17 cellular contexts compared by ENCODE assay signal in the genomic region with DNA sequence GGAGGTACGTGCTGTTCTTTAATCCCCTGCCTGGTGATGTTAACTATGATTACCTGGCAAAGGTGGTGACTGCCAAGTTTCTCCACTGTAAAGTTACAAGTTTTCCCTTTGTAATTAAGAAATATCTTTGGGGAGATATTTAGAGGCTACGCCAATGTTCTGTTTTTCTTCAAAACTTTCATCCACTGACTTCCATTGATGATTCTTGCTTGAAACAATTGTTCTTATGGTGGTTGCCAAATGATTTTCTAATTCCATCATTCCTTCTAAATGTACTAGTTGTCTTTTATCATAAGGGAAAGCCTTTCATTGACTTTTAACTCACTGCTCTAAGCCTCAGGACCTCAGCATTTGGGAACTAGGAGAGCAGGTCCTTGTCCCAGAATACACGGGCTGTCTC.
DNase-seq lines count a peak whose midpoint lies in the region; ATAC-seq and TF ChIP-seq lines count a peak whose summit lies in the region.
"Had no signal": no experiment of that assay in that cellular context is flagged by ENCODE, and none has a peak within 500 bp of the region (broad histone marks: within the 10 kb centered on the region; RNA-seq: fewer than 3 reads in every experiment).

No MANE protein-coding gene starts in this region.

- intact Hi-C loops in CD14-positive monocyte (cut with micrococcal nuclease) (loop anchor here in 1 of 2 donors (10.0 kb wide), 1 partner anchor 70 kb away; no protein-coding TSS in a partner anchor), esophagus muscularis mucosa (cut with DNase I) (no loop called here)

- H3K27ac Mint-ChIP-seq in CD14-positive monocyte (peak overlapping the region in 6 of 7 donors; percentile 67 to 91 (median 80)), nephron progenitor cell (no peak overlapping the region), T-helper 17 cell (no peak overlapping the region)
- H3K27ac Mint-ChIP-seq: CD8-positive, alpha-beta T cell had no signal

- no peaks in the 10 kb centered on the region for H3K27me3 ChIP-seq in adipocyte (replicated peaks; ENCODE audit: control insufficient read depth, insufficient read depth, low read length)
- no peaks in the 10 kb centered on the region for H3K27me3 ChIP-seq in esophagus muscularis mucosa
- no peaks in the 10 kb centered on the region for H3K27me3 ChIP-seq in thoracic aorta (replicated peaks; ENCODE audit: insufficient read depth)
- no peaks in the 10 kb centered on the region for H3K27me3 ChIP-seq in upper lobe of left lung
- no peaks in the 10 kb centered on the region for H3K27me3 ChIP-seq in mesendoderm (ENCODE audit: insufficient read depth, low read length, poor library complexity)

- no peak overlapping the region for H2BK5ac ChIP-seq in mesendoderm (ENCODE audit: low read length)

- no peak overlapping the region for H3K56ac ChIP-seq in mesendoderm (ENCODE audit: low read length)

- H3K27me3 Mint-ChIP-seq in CD14-positive monocyte (ENCODE audit: low read depth in 3 of 3) = peaks cover 0 to 5% (median 0%) of the 10 kb centered on the region in 3 donors
- H3K27me3 Mint-ChIP-seq in nephron progenitor cell (ENCODE audit: low read depth, poor library complexity) = peaks cover 3% of the 10 kb centered on the region
- H3K27me3 Mint-ChIP-seq in T-helper 17 cell = no peaks in the 10 kb centered on the region

- ATAC-seq in thoracic aorta (ENCODE audit: insufficient number of reproducible peaks, low FRiP score, low read depth) (no peak), upper lobe of left lung (ENCODE audit: low FRiP score in 2 of 2) (no peak), T-helper 17 cell (no peak)
- ATAC-seq: CD8-positive, alpha-beta T cell; GM12878 had no signal

- TF ChIP-seq CTCF in CD14-positive monocyte (IDR thresholded peaks at IDR 0.05) (no peak), esophagus muscularis mucosa (IDR thresholded peaks at IDR 0.05) (no peak), thoracic aorta (IDR thresholded peaks at IDR 0.05) (no peak), upper lobe of left lung (IDR thresholded peaks at IDR 0.05) (no peak), nephron progenitor cell (IDR thresholded peaks at IDR 0.05) (no peak)

- H3K9me3 ChIP-seq in adipocyte (ENCODE audit: control insufficient read depth, low read length) = no peaks in the 10 kb centered on the region
- H3K9me3 ChIP-seq in esophagus muscularis mucosa = no peaks in the 10 kb centered on the region
- H3K9me3 ChIP-seq in thoracic aorta = no peaks in the 10 kb centered on the region
- no peaks in the 10 kb centered on the region for H3K9me3 ChIP-seq in upper lobe of left lung
- H3K9me3 ChIP-seq in T-helper 17 cell (ENCODE audit: control insufficient read depth, low read length, poor library complexity, severe bottlenecking) = no peaks in the 10 kb centered on the region

- no peak overlapping the region for H3K18ac ChIP-seq in mesendoderm (ENCODE audit: low read length)

- no peak overlapping the region for H4K8ac ChIP-seq in mesendoderm (ENCODE audit: low read depth, low read length)

- no peak overlapping the region for H2BK15ac ChIP-seq in mesendoderm (replicated peaks; ENCODE audit: low read depth)

- H3K9ac ChIP-seq in adipocyte (ENCODE audit: low read length) (peak overlapping the region; percentile 51), mesendoderm (ENCODE audit: low read length) (no peak overlapping the region)

- no peak overlapping the region for H3K23ac ChIP-seq in mesendoderm (ENCODE audit: low read length)

- H4K5ac ChIP-seq in mesendoderm (ENCODE audit: low read length) = no peak overlapping the region

- H3K36me3 ChIP-seq in adipocyte (ENCODE audit: control insufficient read depth, insufficient read depth, low read length, severe bottlenecking) (no peaks in the 10 kb centered on the region), esophagus muscularis mucosa (no peaks in the 10 kb centered on the region), thoracic aorta (no peaks in the 10 kb centered on the region), upper lobe of left lung (no peaks in the 10 kb centered on the region), mesendoderm (ENCODE audit: control insufficient read depth, insufficient read depth, low read length) (no peaks in the 10 kb centered on the region)

- H3K36me3 Mint-ChIP-seq in CD14-positive monocyte (peaks cover 0 to 3% of the 10 kb centered on the region in 2 donors), nephron progenitor cell (ENCODE audit: low read depth) (no peaks in the 10 kb centered on the region), T-helper 17 cell (ENCODE audit: low read depth) (no peaks in the 10 kb centered on the region)
- H3K36me3 Mint-ChIP-seq: CD8-positive, alpha-beta T cell had no signal

- H3K27ac ChIP-seq in esophagus muscularis mucosa (replicated peaks in 1 of 4) (peak overlapping the region in 3 of 4 donors; percentile 0 to 58 (median 52)), thoracic aorta (peak overlapping the region; percentile 81 to 93), upper lobe of left lung (peak overlapping the region in 1 of 4 donors; percentile 7), mesendoderm (ENCODE audit: low read depth, low read length) (no peak overlapping the region)

- H2AK5ac ChIP-seq in mesendoderm (ENCODE audit: low read length) = no peak overlapping the region

- no peaks in the 10 kb centered on the region for H3K79me1 ChIP-seq in mesendoderm (ENCODE audit: low read length)

- no peaks in the 10 kb centered on the region for H3K79me2 ChIP-seq in mesendoderm (ENCODE audit: control insufficient read depth, insufficient read depth, low read length)

- H3K9me3 Mint-ChIP-seq in CD14-positive monocyte (no peaks in the 10 kb centered on the region), nephron progenitor cell (no peaks in the 10 kb centered on the region)
- H3K9me3 Mint-ChIP-seq: CD8-positive, alpha-beta T cell had no signal

- no peak overlapping the region for H3K4ac ChIP-seq in mesendoderm (ENCODE audit: low read depth, low read length)

- DNase-seq in CD14-positive monocyte (ENCODE audit: low spot score) (no peak), adipocyte (ENCODE audit: low read depth) (no peak), esophagus muscularis mucosa (ENCODE audit: extremely low spot score) (no peak), thoracic aorta (ENCODE audit: low spot score) (no peak), upper lobe of left lung (no peak), mesendoderm (no peak), nephron progenitor cell (no peak), T-helper 17 cell (no peak)
- DNase-seq: CD8-positive, alpha-beta T cell; GDM1; MM.1S; NCI-H1105; NCI-H1694 treated with DMSO at 0.1 percent for 48 hours; NCI-H2107; NCI-H2227 treated with DMSO at 0.1 percent for 48 hours; NCI-H524 had no signal

- 95% methylated on average over 3 of the region's 3 CpGs for WGBS in esophagus muscularis mucosa
- 96 to 100% methylated on average over 3 of the region's 3 CpGs for WGBS in upper lobe of left lung, 2 donors
- no CpG with 5 or more reads among the region's 3 CpGs for WGBS in mesendoderm (ENCODE audit: extremely low coverage, insufficient coverage, low lambda C conversion rate)

- H3K4me1 Mint-ChIP-seq in CD14-positive monocyte (peaks cover 51% of the 10 kb centered on the region), nephron progenitor cell (peaks cover 18% of the 10 kb centered on the region), T-helper 17 cell (peaks cover 2% of the 10 kb centered on the region)

- TF ChIP-seq POLR2A in esophagus muscularis mucosa (IDR thresholded peaks at IDR 0.05; ENCODE audit: low read depth) = no peak
- no peak for TF ChIP-seq POLR2A in upper lobe of left lung (IDR thresholded peaks at IDR 0.05)

- H3K4me3 Mint-ChIP-seq in CD14-positive monocyte (no peak overlapping the region), nephron progenitor cell (no peak overlapping the region), T-helper 17 cell (no peak overlapping the region)
- H3K4me3 Mint-ChIP-seq: CD8-positive, alpha-beta T cell had no signal

- no peak overlapping the region for H3K4me3 ChIP-seq in adipocyte (ENCODE audit: low read length)
- H3K4me3 ChIP-seq in esophagus muscularis mucosa = no peak overlapping the region
- no peak overlapping the region for H3K4me3 ChIP-seq in thoracic aorta
- no peak overlapping the region for H3K4me3 ChIP-seq in upper lobe of left lung
- H3K4me3 ChIP-seq in mesendoderm (ENCODE audit: low read length) = no peak overlapping the region
- H3K4me3 ChIP-seq: GM12878 had no signal

- no peak for TF ChIP-seq EP300 in esophagus muscularis mucosa (IDR thresholded peaks at IDR 0.05)
- no peak for TF ChIP-seq EP300 in upper lobe of left lung (IDR thresholded peaks at IDR 0.05)

- H3K4me1 ChIP-seq in adipocyte (ENCODE audit: control insufficient read depth, insufficient read depth, low read length) (peaks cover 60% of the 10 kb centered on the region), esophagus muscularis mucosa (peaks cover 29 to 68% (median 57%) of the 10 kb centered on the region in 4 donors), thoracic aorta (ENCODE audit: control insufficient read depth in 1 of 2, low read depth in 2 of 2) (peaks cover 46 to 74% of the 10 kb centered on the region in 2 donors), upper lobe of left lung (peaks cover 8 to 26% (median 10%) of the 10 kb centered on the region in 4 donors), mesendoderm (ENCODE audit: control insufficient read depth, low read depth, low read length) (no peaks in the 10 kb centered on the region)

- H2BK120ac ChIP-seq in mesendoderm (ENCODE audit: low read depth, low read length) = no peak overlapping the region

- H3K4me2 ChIP-seq in mesendoderm (ENCODE audit: low read length) = no peak overlapping the region

Comparison
In these comparisons a context has a peak if more than half of its experiments do, and no peak if none do; other contexts are left out.
1. H3K27ac Mint-ChIP-seq: peak in CD14-positive monocyte (6 of 7); none in nephron progenitor cell (single experiment) and T-helper 17 cell (single experiment).